In the genomic region with DNA sequence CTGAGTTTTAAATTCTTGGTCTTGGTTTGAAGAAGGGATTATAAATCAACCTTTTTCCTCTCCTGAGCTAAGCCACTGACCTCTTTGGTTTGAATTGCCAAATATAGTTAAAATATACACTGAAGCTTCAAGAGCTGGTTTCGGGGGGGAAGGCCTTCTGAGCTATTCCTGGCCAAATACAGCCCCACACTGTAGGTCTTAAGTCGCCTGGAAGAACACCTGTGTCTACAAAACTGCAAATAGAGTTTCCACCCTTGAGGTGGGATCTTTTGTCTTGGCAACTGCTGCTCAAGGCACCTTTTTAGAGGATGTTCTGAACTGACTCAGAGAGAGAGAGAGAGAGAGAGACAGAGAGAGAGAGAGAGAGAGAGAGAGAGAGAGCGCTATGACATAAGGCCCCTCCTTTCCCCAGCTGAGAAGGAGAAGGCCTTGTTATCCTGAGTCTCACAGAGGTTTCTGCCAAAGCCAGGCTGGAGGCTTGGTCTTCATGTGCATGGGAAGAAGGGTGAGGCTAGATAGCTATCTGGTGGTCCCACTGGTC, we compare ENCODE assay signal across 13 cellular contexts. TPM values are rescaled to one million over a fixed set of nuclear protein-coding genes. Genes with fewer than 3 reads are reported as not detected.
A peak's percentile ranks its signal among the peaks of the same experiment; 100 is the strongest.
DNase-seq lines count a peak whose midpoint lies in the region; ATAC-seq, FAIRE-seq and TF ChIP-seq lines count a peak whose summit lies in the region.
"Had no signal": no experiment of that assay in that cellular context is flagged by ENCODE, and none has a peak within 500 bp of the region (broad histone marks: within the 10 kb centered on the region; RNA-seq: fewer than 3 reads in every experiment).

No MANE protein-coding gene starts in this region.

- ATAC-seq in GM21576 (IDR thresholded peaks at IDR 0.05; ENCODE audit: unreplicated experiment) (peak; percentile 20), HepG2 (no peak), GM19463 (IDR thresholded peaks at IDR 0.05; ENCODE audit: unreplicated experiment) (no peak), GM18909 (IDR thresholded peaks at IDR 0.05; ENCODE audit: poor library complexity, unreplicated experiment) (no peak), GM19455 (IDR thresholded peaks at IDR 0.05; ENCODE audit: unreplicated experiment) (no peak)
- ATAC-seq: esophagus mucosa, left lobe of liver had no signal

- 80% methylated on average over 3 of the region's 3 CpGs for WGBS in HepG2 (ENCODE audit: low lambda C conversion rate)

- no peak overlapping the region for H3K4me3 ChIP-seq in HepG2 (replicated peaks in 1 of 3; ENCODE audit: insufficient read depth in 1 of 3, low read depth in 2 of 3, low read length in 3 of 3)
- H3K4me3 ChIP-seq: BLaER1 treated with 17β-estradiol and CSF1 and Interleukin-3, amounts not matched to agents 10 nM and 100 nM had no signal

- no TSS peak for BruUV-seq in HepG2 (replicated peaks; lab: Mats Ljungman, UMichigan)

- H3K27ac ChIP-seq in HepG2 (ENCODE audit: extremely low read length, insufficient read depth, low read length), result no peak overlapping the region
- H3K27ac ChIP-seq: BLaER1 treated with 17β-estradiol and CSF1 and Interleukin-3, amounts not matched to agents 10 nM and 100 nM had no signal

- H4K20me1 ChIP-seq in HepG2 (ENCODE audit: insufficient read depth, low read length), result no peaks in the 10 kb centered on the region; the same call in 1 of the 2 replicates

- H3K27me3 Mint-ChIP-seq in activated T-helper 1 cell treated with anti-CD3 and anti-CD28 coated beads, Interleukin-12 subunit alpha, Interleukin-12 subunit beta, Interleukin-2, Interleukin-4 antibody, amounts not matched to agents 30 ng/mL and 10 ng/mL and 1 ng/mL, durations not matched to agents 14 hours and 24 hours and 36 hours (ENCODE audit: insufficient read depth), result peaks cover 33% of the 10 kb centered on the region

- H3K4me2 ChIP-seq in HepG2 (ENCODE audit: low read depth, low read length), result peak overlapping the region; percentile 98; the same call in 1 of the 2 replicates

- no peak overlapping the region for H3K9ac ChIP-seq in HepG2 (ENCODE audit: insufficient read depth, low read depth, low read length)
- H3K9ac ChIP-seq: BLaER1 treated with 17β-estradiol and CSF1 and Interleukin-3, amounts not matched to agents 10 nM and 100 nM had no signal

- H2AFZ ChIP-seq in HepG2 (ENCODE audit: low read length), result no peak overlapping the region

- POLR2A ChIA-PET in HepG2 (lab: Yijun Ruan, JAX), result interaction anchor here (1.4 to 1.7 kb wide), 3 partner anchors 14 to 41 kb away, joined by 7 to 14 read pairs (median 8); no protein-coding TSS in a partner anchor

- CTCF ChIA-PET in HepG2 (lab: Yijun Ruan, JAX; ENCODE audit: low intra/inter-chr PET ratio, low total read pairs), result interaction anchor here (3.0 kb wide), 1 partner anchor 13 kb away, joined by 16 read pairs; no protein-coding TSS in a partner anchor

- intact Hi-C loops in activated T-helper 1 cell treated with anti-CD3 and anti-CD28 coated beads, Interleukin-12 subunit alpha, Interleukin-12 subunit beta, Interleukin-2, Interleukin-4 antibody, amounts not matched to agents 30 ng/mL and 10 ng/mL and 1 ng/mL, durations not matched to agents 14 hours and 24 hours and 36 hours (cut with micrococcal nuclease), result no loop called here
- intact Hi-C loops in HepG2 (cut with micrococcal nuclease; ENCODE audit: unreplicated experiment), result no loop called here

- no peaks in the 10 kb centered on the region for H3K9me3 ChIP-seq in HepG2 (ENCODE audit: low read length)

- TF ChIP-seq RAD21 in HepG2 (CRISPR knock-in tag; IDR thresholded peaks at IDR 0.05), result no peak

- H3K36me3 ChIP-seq in HepG2 (replicated peaks in 1 of 2; ENCODE audit: control insufficient read depth in 1 of 2, insufficient read depth in 2 of 2, low read length in 2 of 2), result no peaks in the 10 kb centered on the region

- H3K4me1 ChIP-seq in HepG2 (ENCODE audit: insufficient read depth, low read length), result peaks cover 55% of the 10 kb centered on the region

- FAIRE-seq in HepG2 (lab: Jason Lieb, UNC), result no peak

- H3K27ac Mint-ChIP-seq in activated T-helper 1 cell treated with anti-CD3 and anti-CD28 coated beads, Interleukin-12 subunit alpha, Interleukin-12 subunit beta, Interleukin-2, Interleukin-4 antibody, amounts not matched to agents 30 ng/mL and 10 ng/mL and 1 ng/mL, durations not matched to agents 14 hours and 24 hours and 36 hours, result peak overlapping the region; percentile 67

- TF ChIP-seq EP300 in HepG2 (IDR thresholded peaks at IDR 0.05; ENCODE audit: low read depth in 2 of 2, low read length in 2 of 2) (no peak), HepG2 (CRISPR knock-in tag; IDR thresholded peaks at IDR 0.05; ENCODE audit: borderline replicate concordance) (no peak)

- no peaks in the 10 kb centered on the region for H3K9me3 Mint-ChIP-seq in activated T-helper 1 cell treated with anti-CD3 and anti-CD28 coated beads, Interleukin-12 subunit alpha, Interleukin-12 subunit beta, Interleukin-2, Interleukin-4 antibody, amounts not matched to agents 30 ng/mL and 10 ng/mL and 1 ng/mL, durations not matched to agents 14 hours and 24 hours and 36 hours

- no peaks in the 10 kb centered on the region for H3K27me3 ChIP-seq in HepG2 (ENCODE audit: control insufficient read depth in 1 of 2, insufficient read depth in 2 of 2, low read length in 2 of 2)

- peaks cover 5% of the 10 kb centered on the region for H3K36me3 Mint-ChIP-seq in activated T-helper 1 cell treated with anti-CD3 and anti-CD28 coated beads, Interleukin-12 subunit alpha, Interleukin-12 subunit beta, Interleukin-2, Interleukin-4 antibody, amounts not matched to agents 30 ng/mL and 10 ng/mL and 1 ng/mL, durations not matched to agents 14 hours and 24 hours and 36 hours (ENCODE audit: low read depth)

- TF ChIP-seq POLR2A in HepG2 (IDR thresholded peaks at IDR 0.05; ENCODE audit: insufficient read depth in 1 of 2, low read depth in 2 of 2, low read length in 2 of 2), result no peak

- peaks cover 14% of the 10 kb centered on the region for H3K79me2 ChIP-seq in HepG2 (ENCODE audit: insufficient read depth, low read length)

- in situ Hi-C loops in Caki2 (cut with HindIII; ENCODE audit: low pct_unique_long_range_greater_than_20kb, low sequenced_read_pairs) (no loop called here), HepG2 (cut with HindIII; ENCODE audit: extremely low pct_ligation_motif_present, low pct_unique_long_range_greater_than_20kb) (no loop called here)

- H3K4me3 Mint-ChIP-seq in activated T-helper 1 cell treated with anti-CD3 and anti-CD28 coated beads, Interleukin-12 subunit alpha, Interleukin-12 subunit beta, Interleukin-2, Interleukin-4 antibody, amounts not matched to agents 30 ng/mL and 10 ng/mL and 1 ng/mL, durations not matched to agents 14 hours and 24 hours and 36 hours, result no peak overlapping the region

- no peak for TF ChIP-seq CTCF in HepG2 (CRISPR knock-in tag; IDR thresholded peaks at IDR 0.05)

- peak; percentile 69 for DNase-seq in Caki2 (ENCODE audit: low read depth)
- DNase-seq in activated T-helper 1 cell treated with anti-CD3 and anti-CD28 coated beads, Interleukin-12 subunit alpha, Interleukin-12 subunit beta, Interleukin-2, Interleukin-4 antibody, amounts not matched to agents 30 ng/mL and 10 ng/mL and 1 ng/mL, durations not matched to agents 14 hours and 24 hours and 36 hours (ENCODE audit: low spot score), result no peak
- no peak for DNase-seq in HepG2 (ENCODE audit: low spot score)
- DNase-seq in COR-L47 (lab: John Stamatoyannopoulos, UW), result no peak
- DNase-seq: Karpas-422, NCI-H524 had no signal

- peaks cover 55% of the 10 kb centered on the region for H3K4me1 Mint-ChIP-seq in activated T-helper 1 cell treated with anti-CD3 and anti-CD28 coated beads, Interleukin-12 subunit alpha, Interleukin-12 subunit beta, Interleukin-2, Interleukin-4 antibody, amounts not matched to agents 30 ng/mL and 10 ng/mL and 1 ng/mL, durations not matched to agents 14 hours and 24 hours and 36 hours (ENCODE audit: low read depth)

RNA-seq across cellular contexts. Expression of gene ADM, which starts 5.5 kb away (rescaled TPM):
- total RNA-seq in Caki2 (2014; rRNA removed; shearing (Covaris generic); ENCODE audit: low replicate concordance), result 95.5 and 101 TPM in 2 replicates
- total RNA-seq in activated T-helper 1 cell treated with anti-CD3 and anti-CD28 coated beads, Interleukin-12 subunit alpha, Interleukin-12 subunit beta, Interleukin-2, Interleukin-4 antibody, amounts not matched to agents 30 ng/mL and 10 ng/mL and 1 ng/mL, durations not matched to agents 14 hours and 24 hours and 36 hours, result 2.0 and 2.3 TPM in 2 replicates
- total RNA-seq in HepG2 (2016; rRNA removed; fragmentation: Illumina TruSeq; extraction: Trizol), result 4.3 and 10.7 TPM in 2 replicates
- 3.1 and 3.7 TPM in 2 replicates for total RNA-seq in HepG2 (2016; cell fraction: cytosol; rRNA removed; fragmentation: Illumina TruSeq; extraction: Trizol; ENCODE audit: low read depth)
- 3.1 and 10.5 TPM in 2 replicates for total RNA-seq in HepG2 (2016; cell fraction: insoluble cytoplasmic fraction; rRNA removed; fragmentation: Illumina TruSeq; extraction: Trizol)
- total RNA-seq in HepG2 (2016; cell fraction: membrane; rRNA removed; fragmentation: Illumina TruSeq; extraction: Trizol), result 4.4 and 5.7 TPM in 2 replicates
- 9.8 and 17.4 TPM in 2 replicates for total RNA-seq in HepG2 (2016; cell fraction: nucleus; rRNA removed; fragmentation: Illumina TruSeq; extraction: Trizol)
- polyA plus RNA-seq in HepG2 (2011; rRNA removed), result 26.1 and 35.5 TPM in 2 replicates
- polyA plus RNA-seq in HepG2 (2011; cell fraction: cytosol; rRNA removed), result 35.7 and 40.9 TPM in 2 replicates
- 35.9 and 47.6 TPM in 2 replicates for polyA plus RNA-seq in HepG2 (2011; cell fraction: nucleus; rRNA removed)
- 18.1 and 31.9 TPM in 2 replicates for polyA plus RNA-seq in HepG2 (2012)
- polyA plus RNA-seq in HepG2 (2016; cell fraction: cytosol; fragmentation: Illumina TruSeq; extraction: Trizol; ENCODE audit: low read depth), result 1.5 and 1.7 TPM in 2 replicates
- polyA plus RNA-seq in HepG2 (2016; cell fraction: insoluble cytoplasmic fraction; fragmentation: Illumina TruSeq; extraction: Trizol; ENCODE audit: low read depth), result 2.6 and 3.2 TPM in 2 replicates
- 1.6 and 2.2 TPM in 2 replicates for polyA plus RNA-seq in HepG2 (2016; cell fraction: membrane; fragmentation: Illumina TruSeq; extraction: Trizol; ENCODE audit: low read depth)
- 25.4 and 29.5 TPM in 2 replicates for polyA plus RNA-seq in HepG2 (2016; cell fraction: nucleus; fragmentation: Illumina TruSeq; extraction: Trizol; ENCODE audit: insufficient read depth, low read depth)
- 67.2 and 67.7 TPM in 2 replicates for polyA minus RNA-seq in HepG2 (2011; rRNA and poly(A)+ RNA removed; ENCODE audit: low replicate concordance)
- polyA minus RNA-seq in HepG2 (2011; cell fraction: cytosol; rRNA and poly(A)+ RNA removed), result 20.9 and 26.9 TPM in 2 replicates
- polyA minus RNA-seq in HepG2 (2011; cell fraction: nucleus; rRNA and poly(A)+ RNA removed), result 19.2 and 28.2 TPM in 2 replicates

RNA-seq across cellular contexts. Expression of gene SBF2, which starts 16.4 kb away (rescaled TPM):
- total RNA-seq in Caki2 (2014; rRNA removed; shearing (Covaris generic); ENCODE audit: low replicate concordance), result 7.5 and 10.1 TPM in 2 replicates
- 5.3 and 5.4 TPM in 2 replicates for total RNA-seq in activated T-helper 1 cell treated with anti-CD3 and anti-CD28 coated beads, Interleukin-12 subunit alpha, Interleukin-12 subunit beta, Interleukin-2, Interleukin-4 antibody, amounts not matched to agents 30 ng/mL and 10 ng/mL and 1 ng/mL, durations not matched to agents 14 hours and 24 hours and 36 hours
- total RNA-seq in HepG2 (2016; rRNA removed; fragmentation: Illumina TruSeq; extraction: Trizol), result 24.0 and 29.9 TPM in 2 replicates
- 6.3 and 6.7 TPM in 2 replicates for total RNA-seq in HepG2 (2016; cell fraction: cytosol; rRNA removed; fragmentation: Illumina TruSeq; extraction: Trizol; ENCODE audit: low read depth)
- total RNA-seq in HepG2 (2016; cell fraction: insoluble cytoplasmic fraction; rRNA removed; fragmentation: Illumina TruSeq; extraction: Trizol), result 22.0 and 29.2 TPM in 2 replicates
- total RNA-seq in HepG2 (2016; cell fraction: membrane; rRNA removed; fragmentation: Illumina TruSeq; extraction: Trizol), result 11.3 and 12.9 TPM in 2 replicates
- 26.4 and 32.0 TPM in 2 replicates for total RNA-seq in HepG2 (2016; cell fraction: nucleus; rRNA removed; fragmentation: Illumina TruSeq; extraction: Trizol)
- 45.6 and 45.8 TPM in 2 replicates for polyA plus RNA-seq in HepG2 (2011; rRNA removed)
- polyA plus RNA-seq in HepG2 (2011; cell fraction: cytosol; rRNA removed), result 30.7 and 44.4 TPM in 2 replicates
- polyA plus RNA-seq in HepG2 (2011; cell fraction: nucleus; rRNA removed), result 31.7 and 32.8 TPM in 2 replicates
- polyA plus RNA-seq in HepG2 (2012), result 23.2 and 27.6 TPM in 2 replicates
- polyA plus RNA-seq in HepG2 (2016; cell fraction: cytosol; fragmentation: Illumina TruSeq; extraction: Trizol; ENCODE audit: low read depth), result 1.1 and 1.2 TPM in 2 replicates
- polyA plus RNA-seq in HepG2 (2016; cell fraction: insoluble cytoplasmic fraction; fragmentation: Illumina TruSeq; extraction: Trizol; ENCODE audit: low read depth), result 20.9 and 24.0 TPM in 2 replicates
- polyA plus RNA-seq in HepG2 (2016; cell fraction: membrane; fragmentation: Illumina TruSeq; extraction: Trizol; ENCODE audit: low read depth), result 3.6 and 5.5 TPM in 2 replicates
- 21.9 and 25.7 TPM in 2 replicates for polyA plus RNA-seq in HepG2 (2016; cell fraction: nucleus; fragmentation: Illumina TruSeq; extraction: Trizol; ENCODE audit: insufficient read depth, low read depth)
- 61.7 and 122 TPM in 2 replicates for polyA minus RNA-seq in HepG2 (2011; rRNA and poly(A)+ RNA removed; ENCODE audit: low replicate concordance)
- polyA minus RNA-seq in HepG2 (2011; cell fraction: cytosol; rRNA and poly(A)+ RNA removed), result 38.2 and 59.0 TPM in 2 replicates
- 120 and 149 TPM in 2 replicates for polyA minus RNA-seq in HepG2 (2011; cell fraction: nucleus; rRNA and poly(A)+ RNA removed)
